22 cellular contexts compared by ENCODE assay signal in genomic region chr6:108194503-108194902, GRCh38. TPM values are rescaled to one million over a fixed set of nuclear protein-coding genes. Genes with fewer than 3 reads are reported as not detected.
"Had no signal": no experiment of that assay in that cellular context is flagged by ENCODE, and none has a peak within 500 bp of the region (broad histone marks: within the 10 kb centered on the region; RNA-seq: fewer than 3 reads in every experiment).

No MANE protein-coding gene starts in this region.

- H3K27me3 ChIP-seq: MG63, SJSA1 had no signal

- H3K4me3 ChIP-seq: MG63, SJSA1 had no signal

- H3K4me1 ChIP-seq: SJSA1 had no signal

- H3K36me3 ChIP-seq: MG63, SJSA1 had no signal

- H3K9me3 ChIP-seq: MG63, SJSA1, SK-N-SH had no signal

- H3K9ac ChIP-seq: SK-N-SH had no signal

- DNase-seq: Karpas-422, KG1, MG63, NCI-H1092, NCI-H1105 treated with DMSO at 0.1 percent for 48 hours, NCI-H1417 treated with DMSO at 0.1 percent for 48 hours, NCI-H146, NCI-H1694 treated with DMSO at 0.1 percent for 48 hours, NCI-H2029, NCI-H2081 treated with DMSO at 0.1 percent for 48 hours, NCI-H2171, NCI-H226, NCI-H446, NCI-H510A treated with DMSO at 0.1 percent for 48 hours, NCI-H526, Right ventricle myocardium superior, RPMI8226, SIG-M5, SK-N-SH, SW 1271 had no signal

- H3K4me2 ChIP-seq: SK-N-SH had no signal

- H3K27ac ChIP-seq: SJSA1 had no signal

RNA-seq across cellular contexts. Expression of gene NR2E1, which starts 28.7 kb away (rescaled TPM):
- total RNA-seq: HT-29, Right ventricle myocardium superior had no signal
